Comparison of ENCODE assay signal across 8 cellular contexts in genomic region chr13:113491418-113491883, GRCh38. TPM values are rescaled to one million over a fixed set of nuclear protein-coding genes. Genes with fewer than 3 reads are reported as not detected.
DNase-seq lines count a peak whose midpoint lies in the region; ATAC-seq, FAIRE-seq and TF ChIP-seq lines count a peak whose summit lies in the region.

No MANE protein-coding gene starts in this region.

- WGBS in GM12878 (ENCODE audit: insufficient coverage, insufficient replicate concordance, low lambda C conversion rate, missing lambda C conversion rate) = 2% methylated on average over 21 of the region's 22 CpGs

- dilution Hi-C loops in keratinocyte (cut with MboI; ENCODE audit: extremely low pct_ligation_motif_present, low sequenced_read_pairs) = no loop called here

- peak overlapping the region; percentile 68 for H3K4me3 ChIP-seq in GM12878
- H3K4me3 ChIP-seq in keratinocyte (ENCODE audit: control insufficient read depth in 2 of 3, extremely low read depth in 1 of 3, insufficient read depth in 2 of 3, low read depth in 1 of 3, low read length in 3 of 3) = peak overlapping the region; percentile 78 to 93 (median 87)

- H2AFZ ChIP-seq in GM12878 (ENCODE audit: control insufficient read depth, low read depth, low read length) (peak overlapping the region; percentile 78), keratinocyte (ENCODE audit: control insufficient read depth, low read length) (peak overlapping the region; percentile 33)

- FAIRE-seq in GM12878 (lab: Jason Lieb, UNC) (no peak), keratinocyte (lab: Jason Lieb, UNC) (no peak)

- H3K4me1 Mint-ChIP-seq in stimulated activated naive CD8-positive, alpha-beta T cell treated with anti-CD3 and anti-CD28 coated beads, Interleukin-15, Interleukin-2, amounts not matched to agents 100 ng/mL and 50 ng/mL, for 24 hours (ENCODE audit: low read depth) = peaks cover 68% of the 10 kb centered on the region

- peak; percentile 46 for DNase-seq in EH (ENCODE audit: low read depth)
- DNase-seq in M059J (ENCODE audit: low read depth) = peak; percentile 47
- DNase-seq in GM12878 (ENCODE audit: low read depth, low spot score) = no peak
- no peak for DNase-seq in keratinocyte (ENCODE audit: low read depth, low spot score)
- no peak for DNase-seq in superior temporal gyrus (ENCODE audit: extremely low spot score)
- DNase-seq in activated CD4-positive, CD25-positive, alpha-beta regulatory T cell treated with anti-CD3 and anti-CD28 coated beads, Interleukin-2, amount 50 U/mL, for 72 hours = no peak

- no peak overlapping the region for H3K27ac Mint-ChIP-seq in stimulated activated naive CD8-positive, alpha-beta T cell treated with anti-CD3 and anti-CD28 coated beads, Interleukin-15, Interleukin-2, amounts not matched to agents 100 ng/mL and 50 ng/mL, for 24 hours

- no peak for TF ChIP-seq RAD21 in GM12878 (IDR thresholded peaks at IDR 0.05; ENCODE audit: insufficient read depth, low read depth, low read length)

- ATAC-seq in GM12878 (no peak; the same call in 2 of the 3 replicates), HG03378 (IDR thresholded peaks at IDR 0.05; ENCODE audit: unreplicated experiment) (no peak)

- H3K27me3 ChIP-seq in GM12878 (replicated peaks in 1 of 2; ENCODE audit: control insufficient read depth in 2 of 2, insufficient read depth in 2 of 2, low read length in 1 of 2) = no peaks in the 10 kb centered on the region
- no peaks in the 10 kb centered on the region for H3K27me3 ChIP-seq in keratinocyte (ENCODE audit: control insufficient read depth, extremely low read depth, insufficient read depth, low read length)

- H3K36me3 ChIP-seq in GM12878 (ENCODE audit: control insufficient read depth in 2 of 2, insufficient read depth in 2 of 2, low read length in 1 of 2) (peaks cover 3 to 12% of the 10 kb centered on the region in 2 experiments; a peak in 3 of 4 replicates), keratinocyte (ENCODE audit: control insufficient read depth in 2 of 2, extremely low read depth in 1 of 2, insufficient read depth in 2 of 2, low read length in 2 of 2) (peaks cover 13 to 21% of the 10 kb centered on the region in 2 experiments)

- TF ChIP-seq CTCF in GM12878 (IDR thresholded peaks at IDR 0.05 in 2 of 3, conservative IDR thresholded peaks at IDR 0.05 in 1 of 3; ENCODE audit: control insufficient read depth in 2 of 3, extremely low read depth in 1 of 3, insufficient read depth in 1 of 3, low read depth in 3 of 3, low read length in 3 of 3) (no peak), keratinocyte (optimal IDR thresholded peaks at IDR 0.05 in 1 of 3, IDR thresholded peaks at IDR 0.05 in 1 of 3, conservative IDR thresholded peaks at IDR 0.05 in 1 of 3; ENCODE audit: extremely low read depth in 1 of 3, insufficient read depth in 2 of 3, low read length in 3 of 3) (no peak)

- RAD21 ChIA-PET in GM12878 (lab: Charles Lee; ENCODE audit: unreplicated experiment) = no interaction called here

- TSS peak; percentile 69 for BruUV-seq in GM12878 (replicated peaks; lab: Mats Ljungman, UMichigan)

- no peak for TF ChIP-seq EP300 in GM12878 (IDR thresholded peaks at IDR 0.05; ENCODE audit: borderline replicate concordance in 1 of 2, control insufficient read depth in 1 of 2, low read depth in 2 of 2, low read length in 2 of 2)

- H3K9me1 ChIP-seq in keratinocyte (ENCODE audit: control insufficient read depth, extremely low read depth, insufficient read depth, low read length) = no peaks in the 10 kb centered on the region

- in situ Hi-C loops in GM12878 (cut with MboI) = no loop called here

- no peaks in the 10 kb centered on the region for H3K9me3 Mint-ChIP-seq in stimulated activated naive CD8-positive, alpha-beta T cell treated with anti-CD3 and anti-CD28 coated beads, Interleukin-15, Interleukin-2, amounts not matched to agents 100 ng/mL and 50 ng/mL, for 24 hours

- intact Hi-C loops in GM12878 (cut with micrococcal nuclease; ENCODE audit: unreplicated experiment) = loop anchor here (5.0 kb wide), 2 partner anchors 96 to 194 kb away; partner anchors contain the start of gene LAMP1

- no peak for TF ChIP-seq POLR2A in GM12878 (IDR thresholded peaks at IDR 0.05; ENCODE audit: low read depth, low read length)

- H4K20me1 ChIP-seq in GM12878 (ENCODE audit: control insufficient read depth, insufficient read depth) = no peaks in the 10 kb centered on the region
- H4K20me1 ChIP-seq in keratinocyte (ENCODE audit: control insufficient read depth, extremely low read depth, insufficient read depth, low read length) = no peaks in the 10 kb centered on the region

- H3K4me2 ChIP-seq in GM12878 (ENCODE audit: control insufficient read depth, insufficient read depth) (peak overlapping the region; percentile 52), keratinocyte (ENCODE audit: control insufficient read depth, extremely low read depth, insufficient read depth, low read depth, low read length) (peak overlapping the region; percentile 87)

- POLR2A ChIA-PET in GM12878 (lab: Charles Lee) = no interaction called here

- peak overlapping the region; percentile 78 for H3K4me3 Mint-ChIP-seq in stimulated activated naive CD8-positive, alpha-beta T cell treated with anti-CD3 and anti-CD28 coated beads, Interleukin-15, Interleukin-2, amounts not matched to agents 100 ng/mL and 50 ng/mL, for 24 hours

- H3K9ac ChIP-seq in GM12878 (ENCODE audit: control insufficient read depth, insufficient read depth, low read length) (peak overlapping the region; percentile 75), keratinocyte (ENCODE audit: control insufficient read depth, extremely low read depth, insufficient read depth, low read length) (peak overlapping the region; percentile 87)

- H3K36me3 Mint-ChIP-seq in stimulated activated naive CD8-positive, alpha-beta T cell treated with anti-CD3 and anti-CD28 coated beads, Interleukin-15, Interleukin-2, amounts not matched to agents 100 ng/mL and 50 ng/mL, for 24 hours (ENCODE audit: low read depth) = peaks cover 16% of the 10 kb centered on the region

- CTCF ChIA-PET in GM12878 (lab: Yijun Ruan, JAX) = no interaction called here

- H3K27me3 Mint-ChIP-seq in stimulated activated naive CD8-positive, alpha-beta T cell treated with anti-CD3 and anti-CD28 coated beads, Interleukin-15, Interleukin-2, amounts not matched to agents 100 ng/mL and 50 ng/mL, for 24 hours = no peaks in the 10 kb centered on the region

- H3K79me2 ChIP-seq in GM12878 (ENCODE audit: control insufficient read depth, insufficient read depth, low read length) (peaks cover 70% of the 10 kb centered on the region), keratinocyte (ENCODE audit: control insufficient read depth, insufficient read depth, low read length) (peaks cover 78% of the 10 kb centered on the region)

- H3K4me1 ChIP-seq in GM12878 (ENCODE audit: control insufficient read depth, insufficient read depth, low read length) = peaks cover 30% of the 10 kb centered on the region
- H3K4me1 ChIP-seq in keratinocyte (ENCODE audit: control insufficient read depth, extremely low read depth, insufficient read depth, low read length) = peaks cover 33% of the 10 kb centered on the region

- H3K9me3 ChIP-seq in GM12878 (replicated peaks; ENCODE audit: control insufficient read depth, insufficient read depth, low read length) = no peaks in the 10 kb centered on the region
- H3K9me3 ChIP-seq in keratinocyte (ENCODE audit: control insufficient read depth, low read depth, low read length) = no peaks in the 10 kb centered on the region

- peak overlapping the region; percentile 72 for H3K27ac ChIP-seq in GM12878 (ENCODE audit: control insufficient read depth, insufficient read depth)
- H3K27ac ChIP-seq in keratinocyte (ENCODE audit: control insufficient read depth, insufficient read depth, low read length) = peak overlapping the region; percentile 60

- SMC1A ChIA-PET in GM12878 (lab: Charles Lee; ENCODE audit: uncharacterized antibody, unreplicated experiment) = no interaction called here

RNA-seq across cellular contexts. Expression of gene DCUN1D2, which starts 0.9 kb away (rescaled TPM):
- total RNA-seq in M059J (2014; rRNA removed; shearing (Covaris generic)) = 4.0 and 10.9 TPM in 2 replicates
- total RNA-seq in GM12878 (2013; cell fraction: nucleolus; rRNA removed) = 60.4 and 60.5 TPM in 2 replicates
- total RNA-seq in GM12878 (2014; rRNA removed) = 12.3 and 13.6 TPM in 2 replicates
- total RNA-seq in GM12878 (2014; rRNA removed; fragmentation: Illumina TruSeq; extraction: Trizol) = 8.6 and 11.0 TPM in 2 replicates
- 10.6 and 23.6 TPM in 2 replicates for total RNA-seq in GM12878 (2021)
- polyA plus RNA-seq in GM12878 (2011; ENCODE audit: low read depth) = 10.5 TPM
- polyA plus RNA-seq in GM12878 (2011; rRNA removed) = 7.7 and 9.9 TPM in 2 replicates
- 6.8 and 7.3 TPM in 2 replicates for polyA plus RNA-seq in GM12878 (2011; cell fraction: cytosol; rRNA removed)
- 17.9 and 28.0 TPM in 2 replicates for polyA plus RNA-seq in GM12878 (2011; cell fraction: nucleus; rRNA removed)
- 8.3 and 9.6 TPM in 2 replicates for polyA plus RNA-seq in GM12878 (2012)
- polyA plus RNA-seq in GM12878 (2014; fragmentation: Illumina TruSeq; extraction: Trizol) = 13.7 and 14.7 TPM in 2 replicates
- 1 to 10 TPM; 2.5 to 3.0 TPM for polyA plus RNA-seq in GM12878 (2014; fragmentation: Nextera tagmentation; extraction: Ambion mirVana)
- 15.7 and 18.6 TPM in 2 replicates for polyA plus RNA-seq in GM12878 (2014; rRNA removed)
- 1 to 10 TPM; 6.1 to 6.2 TPM for polyA plus RNA-seq in GM12878 (2016; fragmentation: Nextera tagmentation; extraction: Ambion mirVana)
- 7.8 and 8.9 TPM in 2 replicates for polyA minus RNA-seq in GM12878 (2011; rRNA and poly(A)+ RNA removed)
- polyA minus RNA-seq in GM12878 (2011; cell fraction: cytosol; rRNA and poly(A)+ RNA removed) = 2.4 TPM in 2 replicates
- polyA minus RNA-seq in GM12878 (2011; cell fraction: nucleus; rRNA and poly(A)+ RNA removed) = 5.7 and 15.1 TPM in 2 replicates
- 6.5 to 9.1 TPM (median 7.8 TPM) in 3 replicates for polyA plus RNA-seq in keratinocyte
- polyA plus RNA-seq in keratinocyte (2011; ENCODE audit: low read depth) = 26.8 TPM
- polyA plus RNA-seq in keratinocyte (2011; cell fraction: cytosol; rRNA removed) = 3.7 and 5.4 TPM in 2 replicates
- polyA plus RNA-seq in keratinocyte (2011; cell fraction: nucleus; rRNA removed) = 28.5 and 31.0 TPM in 2 replicates
- 6.1 and 12.9 TPM in 2 replicates for polyA plus RNA-seq in keratinocyte (2012; ENCODE audit: low replicate concordance)
- 2.7 to 14.5 TPM (median 6.9 TPM) in 3 replicates for polyA minus RNA-seq in keratinocyte
- polyA minus RNA-seq in keratinocyte (2011; cell fraction: cytosol; rRNA and poly(A)+ RNA removed) = 9.2 TPM
- 5.3 and 12.4 TPM in 2 replicates for polyA minus RNA-seq in keratinocyte (2011; cell fraction: nucleus; rRNA and poly(A)+ RNA removed)

RNA-seq across cellular contexts. Expression of gene ADPRHL1, which starts 38.2 kb away (rescaled TPM):
- total RNA-seq in M059J (2014; rRNA removed; shearing (Covaris generic)) = 0.76 and 1.4 TPM in 2 replicates
- total RNA-seq in GM12878 (2013; cell fraction: nucleolus; rRNA removed) = 0.21 TPM in 1 of 2 replicates, not detected in the other
- 1.1 and 1.9 TPM in 2 replicates for total RNA-seq in GM12878 (2014; rRNA removed)
- total RNA-seq in GM12878 (2014; rRNA removed; fragmentation: Illumina TruSeq; extraction: Trizol) = 0.94 and 1.0 TPM in 2 replicates
- total RNA-seq in GM12878 (2021) = 1.2 and 1.6 TPM in 2 replicates
- 0.72 TPM for polyA plus RNA-seq in GM12878 (2011; ENCODE audit: low read depth)
- polyA plus RNA-seq in GM12878 (2011; rRNA removed) = 0.04 and 0.05 TPM in 2 replicates
- polyA plus RNA-seq in GM12878 (2011; cell fraction: cytosol; rRNA removed) = 0.09 and 0.10 TPM in 2 replicates
- 0.18 and 0.19 TPM in 2 replicates for polyA plus RNA-seq in GM12878 (2011; cell fraction: nucleus; rRNA removed)
- polyA plus RNA-seq in GM12878 (2012) = 1.0 and 1.2 TPM in 2 replicates
- polyA plus RNA-seq in GM12878 (2014; fragmentation: Illumina TruSeq; extraction: Trizol) = 0.90 and 1.1 TPM in 2 replicates
- polyA plus RNA-seq in GM12878 (2014; fragmentation: Nextera tagmentation; extraction: Ambion mirVana) = under 1 TPM; 0.10 to 0.13 TPM
- polyA plus RNA-seq in GM12878 (2014; rRNA removed) = 0.63 and 1.4 TPM in 2 replicates
- 1 to 10 TPM in 1 of 2 experiments, under 1 TPM in 1; 0.80 to 1.1 TPM for polyA plus RNA-seq in GM12878 (2016; fragmentation: Nextera tagmentation; extraction: Ambion mirVana)
- not detected in 2 replicates for polyA minus RNA-seq in GM12878 (2011; rRNA and poly(A)+ RNA removed)
- not detected in 2 replicates for polyA minus RNA-seq in GM12878 (2011; cell fraction: cytosol; rRNA and poly(A)+ RNA removed)
- polyA minus RNA-seq in GM12878 (2011; cell fraction: nucleus; rRNA and poly(A)+ RNA removed) = 0.96 TPM in 1 of 2 replicates, not detected in the other
- polyA plus RNA-seq in keratinocyte = 1.2 to 2.2 TPM (median 2.0 TPM) in 3 replicates
- polyA plus RNA-seq in keratinocyte (2011; ENCODE audit: low read depth) = 2.0 TPM
- 2.6 and 3.6 TPM in 2 replicates for polyA plus RNA-seq in keratinocyte (2011; cell fraction: cytosol; rRNA removed)
- polyA plus RNA-seq in keratinocyte (2011; cell fraction: nucleus; rRNA removed) = 1.7 and 2.4 TPM in 2 replicates
- polyA plus RNA-seq in keratinocyte (2012; ENCODE audit: low replicate concordance) = 1.5 and 2.2 TPM in 2 replicates
- 0.99 to 2.9 TPM (median 1.8 TPM) in 3 replicates for polyA minus RNA-seq in keratinocyte
- polyA minus RNA-seq in keratinocyte (2011; cell fraction: cytosol; rRNA and poly(A)+ RNA removed) = 4.0 TPM
- polyA minus RNA-seq in keratinocyte (2011; cell fraction: nucleus; rRNA and poly(A)+ RNA removed) = 0.11 and 0.54 TPM in 2 replicates

Comparison
In these comparisons a context has a peak if more than half of its experiments do, and no peak if none do; other contexts are left out.
1. DNase-seq: peak in EH (single experiment) and M059J (single experiment); none in GM12878 (single experiment), keratinocyte (single experiment), superior temporal gyrus (single experiment) and activated CD4-positive, CD25-positive, alpha-beta regulatory T cell treated with anti-CD3 and anti-CD28 coated beads, Interleukin-2, amount 50 U/mL, for 72 hours (single experiment).